Comparison of ENCODE assay signal across 8 cellular contexts in the genomic region with DNA sequence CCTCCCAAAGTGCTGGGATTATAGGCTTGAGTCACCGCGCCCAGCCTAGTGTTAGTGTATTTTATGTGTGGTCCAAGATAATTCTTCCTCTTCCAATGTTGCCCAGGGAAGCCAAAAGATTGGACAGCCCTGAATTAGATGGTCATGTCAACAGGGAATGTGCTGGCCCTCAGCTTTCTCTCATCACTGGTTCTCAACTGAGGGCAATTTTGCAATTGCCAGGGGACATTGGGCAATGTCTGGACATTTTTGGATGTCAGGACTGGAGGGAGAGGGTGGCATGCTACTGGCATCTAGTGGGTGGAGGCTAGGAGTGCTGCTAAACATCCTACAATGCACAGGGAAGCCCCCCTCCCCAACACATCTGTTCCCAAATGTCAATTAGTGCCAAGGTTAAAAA.
DNase-seq lines count a peak whose midpoint lies in the region; ATAC-seq and TF ChIP-seq lines count a peak whose summit lies in the region.

No MANE protein-coding gene starts in this region.

- CTCF ChIA-PET in HCT116 (lab: Charles Lee): interaction anchor here (0.6 to 2.1 kb wide), 7 partner anchors 9 to 404 kb away, joined by 3 to 8 read pairs (median 4); no protein-coding TSS in a partner anchor
- CTCF ChIA-PET in CD8-positive, alpha-beta T cell (lab: Charles Lee): interaction anchor here (0.6 to 2.2 kb wide), 9 partner anchors 8 to 1002 kb away, joined by 3 to 10 read pairs (median 5); no protein-coding TSS in a partner anchor

- H3K36me3 Mint-ChIP-seq in CD8-positive, alpha-beta T cell: no peaks in the 10 kb centered on the region

- RAD21 ChIA-PET in HCT116 (lab: Charles Lee; ENCODE audit: low non-redundant PET in 1 of 2, low total read pairs in 2 of 2, uncharacterized antibody in 2 of 2, unreplicated experiment in 2 of 2): interaction anchor here (0.7 to 1.1 kb wide), 2 partner anchors 288 to 318 kb away, joined by 3 to 5 read pairs; no protein-coding TSS in a partner anchor

- H3K27me3 ChIP-seq in HCT116 (ENCODE audit: insufficient read depth, low read length) (no peaks in the 10 kb centered on the region), stomach (no peaks in the 10 kb centered on the region)
- H3K27me3 ChIP-seq in CD8-positive, alpha-beta T cell (ENCODE audit: insufficient read depth, low read length): no peaks in the 10 kb centered on the region

- intact Hi-C loops in HCT116 (cut with micrococcal nuclease): loop anchor here (1.0 to 5.0 kb wide), 6 partner anchors 262 to 636 kb away; no protein-coding TSS in a partner anchor
- intact Hi-C loops in Right ventricle myocardium superior (cut with DNase I): loop anchor here (2.0 to 5.0 kb wide), 2 partner anchors 36 to 191 kb away; a partner anchor contains a TSS
- intact Hi-C loops in stomach (cut with DNase I; ENCODE audit: low total_unique reads): no loop called here
- intact Hi-C loops in CD8-positive, alpha-beta T cell (cut with DNase I, micrococcal nuclease): loop anchor here (1.0 to 5.0 kb wide), 4 partner anchors 261 to 636 kb away; no protein-coding TSS in a partner anchor

- 92 to 97% (median 96%) methylated on average over 2 of the region's 2 CpGs for WGBS in stomach, 5 donors

- TF ChIP-seq CTCF in HCT116 (IDR thresholded peaks at IDR 0.05 in 2 of 3, conservative IDR thresholded peaks at IDR 0.05 in 1 of 3; ENCODE audit: borderline replicate concordance in 1 of 3, insufficient read depth in 1 of 3, low read depth in 2 of 3, low read length in 2 of 3) (no peak), stomach (IDR thresholded peaks at IDR 0.05) (no peak)
- no peak for TF ChIP-seq CTCF in CD8-positive, alpha-beta T cell (IDR thresholded peaks at IDR 0.05)

- H3K27ac ChIP-seq in HCT116 (ENCODE audit: low read depth, low read length): no peak overlapping the region
- peak overlapping the region in 3 of 5 donors; percentile 49 to 73 (median 56) for H3K27ac ChIP-seq in stomach
- no peak overlapping the region for H3K27ac ChIP-seq in CD8-positive, alpha-beta T cell (ENCODE audit: low read depth, low read length)

- no peak overlapping the region for H3K4me3 Mint-ChIP-seq in CD8-positive, alpha-beta T cell

- no peak overlapping the region for H2AFZ ChIP-seq in HCT116 (ENCODE audit: low read depth, low read length, poor library complexity, severe bottlenecking)

- TF ChIP-seq RAD21 in HCT116 (IDR thresholded peaks at IDR 0.05; ENCODE audit: low read depth): no peak

- no TSS peak for BruUV-seq in HCT116 (replicated peaks; lab: Mats Ljungman, UMichigan)

- H3K27me3 Mint-ChIP-seq in CD8-positive, alpha-beta T cell (ENCODE audit: low read depth): peaks cover 7% of the 10 kb centered on the region

- no peak overlapping the region for H3K9ac ChIP-seq in HCT116 (ENCODE audit: low read length)

- H3K4me3 ChIP-seq in HCT116 (replicated peaks in 1 of 2; ENCODE audit: low read depth in 1 of 2, low read length in 2 of 2): no peak overlapping the region
- no peak overlapping the region for H3K4me3 ChIP-seq in stomach
- H3K4me3 ChIP-seq in CD8-positive, alpha-beta T cell (ENCODE audit: low read depth, low read length): no peak overlapping the region

- H3K9me3 Mint-ChIP-seq in CD8-positive, alpha-beta T cell: no peaks in the 10 kb centered on the region

- no peak overlapping the region for H3K4me2 ChIP-seq in HCT116 (ENCODE audit: low read length)

- no peaks in the 10 kb centered on the region for H3K9me3 ChIP-seq in HCT116 (ENCODE audit: control insufficient read depth in 1 of 2, insufficient read depth in 1 of 2, low read depth in 1 of 2, low read length in 2 of 2)
- H3K9me3 ChIP-seq in stomach: no peaks in the 10 kb centered on the region
- H3K9me3 ChIP-seq in CD8-positive, alpha-beta T cell (ENCODE audit: low read length): no peaks in the 10 kb centered on the region

- TF ChIP-seq POLR2A in HCT116 (IDR thresholded peaks at IDR 0.05; ENCODE audit: borderline replicate concordance, extremely low read depth, insufficient read depth, insufficient read length): no peak
- TF ChIP-seq POLR2A in stomach (IDR thresholded peaks at IDR 0.05): no peak

- no peak overlapping the region for H3K27ac Mint-ChIP-seq in CD8-positive, alpha-beta T cell

- peak; percentile 63 for ATAC-seq in HCT116
- ATAC-seq in Right ventricle myocardium superior (ENCODE audit: poor library complexity): peak; percentile 27
- no peak for ATAC-seq in CD8-positive, alpha-beta T cell

- DNase-seq in HCT116 (ENCODE audit: low read depth, low spot score) (peak; percentile 2), SKM-1 (lab: John Stamatoyannopoulos, UW; ENCODE audit: unreplicated experiment) (peak; percentile 76), Right ventricle myocardium superior (no peak), stomach (peak; percentile 29), cortex of kidney (lab: John Stamatoyannopoulos, UW) (no peak), NAMALWA (ENCODE audit: low spot score) (no peak), cerebellar nuclear complex (lab: John Stamatoyannopoulos, UW) (no peak)
- DNase-seq in CD8-positive, alpha-beta T cell: no peak

- no peaks in the 10 kb centered on the region for H3K9me2 ChIP-seq in HCT116 (ENCODE audit: insufficient read depth)

- POLR2A ChIA-PET in HCT116 (lab: Charles Lee): no interaction called here
- POLR2A ChIA-PET in CD8-positive, alpha-beta T cell (lab: Charles Lee): no interaction called here

- H4K20me1 ChIP-seq in HCT116 (ENCODE audit: insufficient read depth): no peaks in the 10 kb centered on the region

- no peaks in the 10 kb centered on the region for H3K36me3 ChIP-seq in HCT116 (ENCODE audit: control insufficient read depth in 1 of 2, insufficient read depth in 2 of 2, low read length in 2 of 2)
- no peaks in the 10 kb centered on the region for H3K36me3 ChIP-seq in stomach
- no peaks in the 10 kb centered on the region for H3K36me3 ChIP-seq in CD8-positive, alpha-beta T cell (ENCODE audit: insufficient read depth, low read length)

- no peaks in the 10 kb centered on the region for H3K4me1 Mint-ChIP-seq in CD8-positive, alpha-beta T cell (ENCODE audit: low read depth)

- H3K4me1 ChIP-seq in HCT116 (ENCODE audit: control insufficient read depth in 1 of 2, insufficient read depth in 2 of 2, low read length in 2 of 2) (no peaks in the 10 kb centered on the region), stomach (peaks cover 0 to 43% (median 19%) of the 10 kb centered on the region in 4 donors)
- H3K4me1 ChIP-seq in CD8-positive, alpha-beta T cell (ENCODE audit: insufficient read depth, low read length): no peaks in the 10 kb centered on the region

- H3K79me2 ChIP-seq in HCT116 (ENCODE audit: insufficient read depth, low read length): no peaks in the 10 kb centered on the region

- TF ChIP-seq EP300 in stomach (IDR thresholded peaks at IDR 0.05): no peak

TF ChIP-seq in HCT116, 20 proteins besides CTCF, POLR2A, EP300 and RAD21:
- peak; percentile 72 for TF ChIP-seq CEBPB (IDR thresholded peaks at IDR 0.05; ENCODE audit: low read depth)
- TF ChIP-seq, protein P1, sequence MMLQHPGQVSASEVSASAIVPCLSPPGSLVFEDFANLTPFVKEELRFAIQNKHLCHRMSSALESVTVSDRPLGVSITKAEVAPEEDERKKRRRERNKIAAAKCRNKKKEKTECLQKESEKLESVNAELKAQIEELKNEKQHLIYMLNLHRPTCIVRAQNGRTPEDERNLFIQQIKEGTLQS (IDR thresholded peaks at IDR 0.05): no peak

Comparison
In these comparisons a context has a peak if more than half of its experiments do, and no peak if none do; other contexts are left out.
1. DNase-seq: peak in HCT116 (single experiment), SKM-1 (single experiment) and stomach (single experiment); none in Right ventricle myocardium superior (single experiment), cortex of kidney (single experiment), NAMALWA (single experiment), cerebellar nuclear complex (0 of 2) and CD8-positive, alpha-beta T cell (0 of 7).
2. H3K27ac ChIP-seq: peak in stomach (3 of 5); none in HCT116 (single experiment) and CD8-positive, alpha-beta T cell (single experiment).